1 cellular context compared by ENCODE assay signal in genomic region chr9:128094950-128095544, GRCh38.
TF ChIP-seq lines count a peak whose summit lies in the region.

No MANE protein-coding gene starts in this region.

TF ChIP-seq in HepG2, 621 proteins besides CTCF, POLR2A, EP300 and RAD21 (continued from another document):
- TF ChIP-seq PAXIP1 (CRISPR knock-in tag; conservative IDR thresholded peaks at IDR 0.05) (peak; percentile 36), RXRA (CRISPR knock-in tag; IDR thresholded peaks at IDR 0.05) (peak; percentile 46; the same call in 1 of the 2 replicates), SKIL (CRISPR knock-in tag; IDR thresholded peaks at IDR 0.05; ENCODE audit: borderline replicate concordance) (peak; percentile 22; the same call in 1 of the 2 replicates), FOXP4 (CRISPR knock-in tag; IDR thresholded peaks at IDR 0.05) (peak; percentile 28), MED1 (CRISPR knock-in tag; IDR thresholded peaks at IDR 0.05) (0 out of 2 replicates have a peak, but pooled peaks have one; percentile 13), SP5 (CRISPR knock-in tag; IDR thresholded peaks at IDR 0.05; ENCODE audit: borderline replicate concordance, low read depth) (no peak), SIN3B (IDR thresholded peaks at IDR 0.05; ENCODE audit: low read length) (no peak), SAP130 (CRISPR knock-in tag; IDR thresholded peaks at IDR 0.05; ENCODE audit: low read depth) (peak; percentile 11; the same call in 1 of the 2 replicates), NCOA2 (CRISPR knock-in tag; IDR thresholded peaks at IDR 0.05) (peak; percentile 73), KDM5B (CRISPR knock-in tag; IDR thresholded peaks at IDR 0.05; ENCODE audit: borderline replicate concordance) (0 out of 2 replicates have a peak, but pooled peaks have one; percentile 40)
